In genomic region chr10:86520871-86521619, GRCh38 we compare ENCODE assay signal across 8 cellular contexts. TPM values are rescaled to one million over a fixed set of nuclear protein-coding genes. Genes with fewer than 3 reads are reported as not detected.
DNase-seq lines count a peak whose midpoint lies in the region; ATAC-seq, FAIRE-seq and TF ChIP-seq lines count a peak whose summit lies in the region.

No MANE protein-coding gene starts in this region.

- no peak overlapping the region; the same call in 1 of the 2 replicates for H2BK12ac ChIP-seq in H1 (ENCODE audit: low read depth, low read length)

- peak overlapping the region; percentile 95 for H4K8ac ChIP-seq in H1 (ENCODE audit: extremely low read depth, insufficient read depth, low read length)

- H2AK5ac ChIP-seq in H1 (ENCODE audit: low read depth, low read length) = no peak overlapping the region

- H2BK15ac ChIP-seq in H1 (ENCODE audit: low read length) = no peak overlapping the region

- peak; percentile 17 for ATAC-seq in activated CD8-positive, alpha-beta T cell treated with anti-CD3 and anti-CD28 coated beads for 36 hours

- H4K20me1 ChIP-seq in H1 (replicated peaks in 1 of 2; ENCODE audit: control insufficient read depth in 1 of 2, insufficient read depth in 2 of 2, low read length in 2 of 2) = peaks cover 11 to 12% of the 10 kb centered on the region in 2 experiments

- H3K4ac ChIP-seq in H1 (replicated peaks; ENCODE audit: insufficient read length, low read depth, low read length) = peak overlapping the region; percentile 58

- H3K4me3 Mint-ChIP-seq in activated CD8-positive, alpha-beta T cell treated with anti-CD3 and anti-CD28 coated beads for 36 hours = peak overlapping the region; percentile 89
- peak overlapping the region; percentile 94 for H3K4me3 Mint-ChIP-seq in mesothelial cell of epicardium
- peak overlapping the region; percentile 99 for H3K4me3 Mint-ChIP-seq in stimulated activated naive CD8-positive, alpha-beta T cell treated with anti-CD3 and anti-CD28 coated beads, Interleukin-15, Interleukin-2, amounts not matched to agents 100 ng/mL and 50 ng/mL, for 24 hours

- peaks cover 64% of the 10 kb centered on the region for H3K4me1 Mint-ChIP-seq in activated CD8-positive, alpha-beta T cell treated with anti-CD3 and anti-CD28 coated beads for 36 hours (ENCODE audit: low read depth)
- H3K4me1 Mint-ChIP-seq in mesothelial cell of epicardium = peaks cover 42% of the 10 kb centered on the region
- H3K4me1 Mint-ChIP-seq in stimulated activated naive CD8-positive, alpha-beta T cell treated with anti-CD3 and anti-CD28 coated beads, Interleukin-15, Interleukin-2, amounts not matched to agents 100 ng/mL and 50 ng/mL, for 24 hours (ENCODE audit: low read depth) = peaks cover 75% of the 10 kb centered on the region

- H2BK20ac ChIP-seq in H1 (ENCODE audit: low read length) = no peak overlapping the region

- 2% methylated on average over 59 of the region's 64 CpGs; no CpG with 5 or more reads in 1 of the 2 experiments for WGBS in H1 (ENCODE audit: extremely low coverage in 1 of 2, insufficient coverage in 1 of 2, insufficient read length in 1 of 2, insufficient replicate concordance in 2 of 2, low coverage in 1 of 2, low lambda C conversion rate in 2 of 2, missing lambda C conversion rate in 1 of 2), 2 experiments

- TF ChIP-seq EP300 in H1 (IDR thresholded peaks at IDR 0.05; ENCODE audit: borderline replicate concordance in 1 of 2, low read depth in 2 of 2, low read length in 2 of 2) = no peak

- no peak for TF ChIP-seq CTCF in LNCaP clone FGC (IDR thresholded peaks at IDR 0.05; ENCODE audit: control insufficient read depth, extremely low read depth, insufficient read depth)
- TF ChIP-seq CTCF in activated CD8-positive, alpha-beta T cell treated with anti-CD3 and anti-CD28 coated beads for 36 hours (IDR thresholded peaks at IDR 0.05) = no peak
- TF ChIP-seq CTCF in H1 (IDR thresholded peaks at IDR 0.05; ENCODE audit: control extremely low read depth in 1 of 3, insufficient read depth in 1 of 3, low read depth in 1 of 3, low read length in 3 of 3) = no peak
- no peak for TF ChIP-seq CTCF in mesothelial cell of epicardium (IDR thresholded peaks at IDR 0.05; ENCODE audit: unreplicated experiment)

- peaks cover 0 to 5% (median 2%) of the 10 kb centered on the region in 4 experiments; a peak in 5 of 7 replicates for H3K4me1 ChIP-seq in H1 (replicated peaks in 1 of 4; ENCODE audit: control insufficient read depth in 3 of 4, insufficient read depth in 4 of 4, low read length in 3 of 4)

- CTCF ChIA-PET in activated CD8-positive, alpha-beta T cell treated with anti-CD3 and anti-CD28 coated beads for 36 hours (lab: Charles Lee) = interaction anchor here (3.3 kb wide), 1 partner anchor 121 kb away, joined by 15 read pairs; no protein-coding TSS in a partner anchor
- CTCF ChIA-PET in H1 (lab: Charles Lee; ENCODE audit: partially characterized antibody) = interaction anchor here (0.7 to 5.4 kb wide), 6 partner anchors 14 to 163 kb away, joined by 3 to 28 read pairs (median 6); no protein-coding TSS in a partner anchor

- H3K27ac ChIP-seq in H1 (ENCODE audit: low read depth, low read length) = peak overlapping the region; percentile 71

- H3K56ac ChIP-seq in H1 (replicated peaks; ENCODE audit: insufficient read length, low read depth, low read length) = peak overlapping the region; percentile 63

- H4K5ac ChIP-seq in H1 (ENCODE audit: insufficient read length, low read depth, low read length) = peak overlapping the region; percentile 80

- DNase-seq in GM12891 (ENCODE audit: insufficient read length, low spot score) = peak; percentile 46
- DNase-seq in H4 (ENCODE audit: low spot score) = peak; percentile 18
- no peak for DNase-seq in LNCaP clone FGC (ENCODE audit: low read depth)
- DNase-seq in activated CD8-positive, alpha-beta T cell treated with anti-CD3 and anti-CD28 coated beads for 36 hours = peak; percentile 57
- DNase-seq in H1 (ENCODE audit: low read depth in 1 of 2, low spot score in 2 of 2) = peak in 1 of 2 experiments; percentile 61
- DNase-seq in mesothelial cell of epicardium (ENCODE audit: low spot score in 2 of 2, unreplicated experiment in 2 of 2) = peak; percentile 30 to 51
- DNase-seq in NCI-H1092 treated with DMSO at 0.1 percent for 48 hours (lab: John Stamatoyannopoulos, UW) = no peak

- intact Hi-C loops in activated CD8-positive, alpha-beta T cell treated with anti-CD3 and anti-CD28 coated beads for 36 hours (cut with micrococcal nuclease) = loop anchor here (5.0 kb wide), 1 partner anchor 119 kb away; no protein-coding TSS in a partner anchor

- H3K36me3 ChIP-seq in H1 (ENCODE audit: control insufficient read depth in 2 of 4, insufficient read depth in 4 of 4, low read length in 3 of 4) = peaks cover 2 to 21% (median 12%) of the 10 kb centered on the region in 4 experiments; a peak in 6 of 8 replicates

- peaks cover 40% of the 10 kb centered on the region for H3K36me3 Mint-ChIP-seq in activated CD8-positive, alpha-beta T cell treated with anti-CD3 and anti-CD28 coated beads for 36 hours (ENCODE audit: low read depth)
- H3K36me3 Mint-ChIP-seq in mesothelial cell of epicardium = peaks cover 17% of the 10 kb centered on the region
- H3K36me3 Mint-ChIP-seq in stimulated activated naive CD8-positive, alpha-beta T cell treated with anti-CD3 and anti-CD28 coated beads, Interleukin-15, Interleukin-2, amounts not matched to agents 100 ng/mL and 50 ng/mL, for 24 hours (ENCODE audit: low read depth) = peaks cover 37% of the 10 kb centered on the region

- peaks cover 4% of the 10 kb centered on the region for H3K79me1 ChIP-seq in H1 (ENCODE audit: low read depth, low read length)

- POLR2A ChIA-PET in activated CD8-positive, alpha-beta T cell treated with anti-CD3 and anti-CD28 coated beads for 36 hours (lab: Charles Lee) = interaction anchor here (1.1 to 2.4 kb wide), 3 partner anchors 14 to 120 kb away, joined by 3 to 11 read pairs (median 10); no protein-coding TSS in a partner anchor
- POLR2A ChIA-PET in H1 (lab: Charles Lee; ENCODE audit: partially characterized antibody) = interaction anchor here (0.5 to 1.7 kb wide), 5 partner anchors 9 to 476 kb away, joined by 3 to 11 read pairs (median 3); no protein-coding TSS in a partner anchor

- no peaks in the 10 kb centered on the region for H3K27me3 ChIP-seq in H1 (replicated peaks in 1 of 4; ENCODE audit: control insufficient read depth in 3 of 4, extremely low read depth in 1 of 4, insufficient read depth in 3 of 4, low read length in 3 of 4)

- peaks cover 19 to 63% of the 10 kb centered on the region in 2 experiments for H3K79me2 ChIP-seq in H1 (ENCODE audit: control insufficient read depth in 1 of 2, insufficient read depth in 2 of 2, low read length in 2 of 2)

- H3K9me3 ChIP-seq in H1 (ENCODE audit: insufficient read depth in 2 of 2, low read depth in 1 of 2, low read length in 1 of 2) = no peaks in the 10 kb centered on the region

- H4K91ac ChIP-seq in H1 (replicated peaks; ENCODE audit: insufficient read length, low read length) = no peak overlapping the region

- H2BK5ac ChIP-seq in H1 (ENCODE audit: low read depth, low read length) = no peak overlapping the region

- peak; percentile 71 for TF ChIP-seq POLR2A in GM12891 (IDR thresholded peaks at IDR 0.05; ENCODE audit: low read depth, low read length)
- TF ChIP-seq POLR2A in H1 (IDR thresholded peaks at IDR 0.05; ENCODE audit: control extremely low read depth in 1 of 2, low read depth in 2 of 2, low read length in 2 of 2) = no peak

- no peak for TF ChIP-seq RAD21 in H1 (IDR thresholded peaks at IDR 0.05 in 1 of 2, conservative IDR thresholded peaks at IDR 0.05 in 1 of 2; ENCODE audit: low read depth in 2 of 2, low read length in 2 of 2)

- peak overlapping the region; percentile 92 for H3K27ac Mint-ChIP-seq in activated CD8-positive, alpha-beta T cell treated with anti-CD3 and anti-CD28 coated beads for 36 hours
- H3K27ac Mint-ChIP-seq in mesothelial cell of epicardium = peak overlapping the region; percentile 96
- peak overlapping the region; percentile 89 for H3K27ac Mint-ChIP-seq in stimulated activated naive CD8-positive, alpha-beta T cell treated with anti-CD3 and anti-CD28 coated beads, Interleukin-15, Interleukin-2, amounts not matched to agents 100 ng/mL and 50 ng/mL, for 24 hours

- H3K9ac ChIP-seq in H1 (replicated peaks in 1 of 4; ENCODE audit: extremely low read depth in 1 of 4, low read depth in 3 of 4, low read length in 3 of 4) = peak overlapping the region; percentile 58 to 90 (median 74)

- H3K4me3 ChIP-seq in LNCaP clone FGC (ENCODE audit: low read depth, low read length) = peak overlapping the region; percentile 76
- peak overlapping the region; percentile 76 to 91 (median 82) for H3K4me3 ChIP-seq in H1 (ENCODE audit: extremely low read depth in 1 of 4, insufficient read depth in 2 of 4, low read depth in 3 of 4, low read length in 4 of 4)

- no peak overlapping the region for H2AFZ ChIP-seq in H1 (ENCODE audit: low read length)

- no peaks in the 10 kb centered on the region for H3K27me3 Mint-ChIP-seq in activated CD8-positive, alpha-beta T cell treated with anti-CD3 and anti-CD28 coated beads for 36 hours
- H3K27me3 Mint-ChIP-seq in mesothelial cell of epicardium (ENCODE audit: low read depth) = no peaks in the 10 kb centered on the region
- no peaks in the 10 kb centered on the region for H3K27me3 Mint-ChIP-seq in stimulated activated naive CD8-positive, alpha-beta T cell treated with anti-CD3 and anti-CD28 coated beads, Interleukin-15, Interleukin-2, amounts not matched to agents 100 ng/mL and 50 ng/mL, for 24 hours

- FAIRE-seq in GM12891 (lab: Jason Lieb, UNC) = peak; percentile 73
- FAIRE-seq in H1 (lab: Jason Lieb, UNC) = no peak

- no peak overlapping the region for H3K14ac ChIP-seq in H1 (ENCODE audit: insufficient read length)

- no peak overlapping the region; the same call in 1 of the 2 replicates for H3K18ac ChIP-seq in H1 (ENCODE audit: extremely low read depth, low read length)

- peaks cover 4% of the 10 kb centered on the region; the same call in 1 of the 2 replicates for H3K23me2 ChIP-seq in H1 (ENCODE audit: low read depth, low read length)

- peak overlapping the region; percentile 82 to 89 for H3K4me2 ChIP-seq in H1 (ENCODE audit: insufficient read depth in 1 of 2, low read depth in 2 of 2, low read length in 2 of 2)

- H3K23ac ChIP-seq in H1 (ENCODE audit: insufficient read length) = no peak overlapping the region

- no peak overlapping the region for H2BK120ac ChIP-seq in H1 (replicated peaks; ENCODE audit: low read depth, low read length)

- H3K9me3 Mint-ChIP-seq in activated CD8-positive, alpha-beta T cell treated with anti-CD3 and anti-CD28 coated beads for 36 hours = no peaks in the 10 kb centered on the region
- no peaks in the 10 kb centered on the region for H3K9me3 Mint-ChIP-seq in mesothelial cell of epicardium
- H3K9me3 Mint-ChIP-seq in stimulated activated naive CD8-positive, alpha-beta T cell treated with anti-CD3 and anti-CD28 coated beads, Interleukin-15, Interleukin-2, amounts not matched to agents 100 ng/mL and 50 ng/mL, for 24 hours = no peaks in the 10 kb centered on the region

RNA-seq across cellular contexts. Expression of gene WAPL, which starts 0.5 kb away (rescaled TPM):
- polyA plus RNA-seq in GM12891 (2012; ENCODE audit: low read depth, missing spikeins) = 22.8 TPM
- 17.3 and 23.8 TPM in 2 replicates for total RNA-seq in H4 (2014; rRNA removed; shearing (Covaris generic))
- total RNA-seq in activated CD8-positive, alpha-beta T cell treated with anti-CD3 and anti-CD28 coated beads for 36 hours = 10 to 100 TPM; 40.9 to 42.0 TPM
- total RNA-seq in H1 (2021; fragmentation: NEBNext Ultra II Directional; extraction: Animal tissue kit (Norgen Biotek cat#: 25700)) = 48.1 and 49.2 TPM in 2 replicates
- polyA plus RNA-seq in H1 (2011; rRNA removed) = 7.3 and 12.8 TPM in 2 replicates
- 15.4 TPM for polyA plus RNA-seq in H1 (2011; cell fraction: cytosol; rRNA removed)
- polyA plus RNA-seq in H1 (2011; cell fraction: nucleus; rRNA removed) = 5.3 TPM
- polyA plus RNA-seq in H1 (2012, experiment 1 of 2) = 27.1 to 47.8 TPM (median 29.1 TPM) in 4 replicates
- polyA plus RNA-seq in H1 (2012, experiment 2 of 2) = 2.7 TPM
- polyA plus RNA-seq in H1 (2013, experiment 1 of 2) = 27.7 TPM
- 26.4 TPM for polyA plus RNA-seq in H1 (2013, experiment 2 of 2)
- polyA minus RNA-seq in H1 (2011; rRNA and poly(A)+ RNA removed) = 35.4 and 38.7 TPM in 2 replicates
- 30.6 TPM for polyA minus RNA-seq in H1 (2011; cell fraction: cytosol; rRNA and poly(A)+ RNA removed)
- 53.5 TPM for polyA minus RNA-seq in H1 (2011; cell fraction: nucleus; rRNA and poly(A)+ RNA removed)
- total RNA-seq in mesothelial cell of epicardium = 42.8 to 43.4 TPM (median 43.3 TPM) in 3 replicates

Comparison
In these comparisons a context has a peak if more than half of its experiments do, and no peak if none do; other contexts are left out.
1. DNase-seq: peak in GM12891 (single experiment), H4 (single experiment), activated CD8-positive, alpha-beta T cell treated with anti-CD3 and anti-CD28 coated beads for 36 hours (single experiment) and mesothelial cell of epicardium (2 of 2); none in LNCaP clone FGC (single experiment) and NCI-H1092 treated with DMSO at 0.1 percent for 48 hours (single experiment).
2. Peak in every context shown above with its lines, with median percentiles within 50 percentile points of each other: H3K27ac Mint-ChIP-seq and H3K4me3 Mint-ChIP-seq.